In genomic region chr1:172095831-172096230, GRCh38 we compare ENCODE assay signal across 9 cellular contexts.
"Had no signal": no experiment of that assay in that cellular context is flagged by ENCODE, and none has a peak within 500 bp of the region (broad histone marks: within the 10 kb centered on the region; RNA-seq: fewer than 3 reads in every experiment).

No MANE protein-coding gene starts in this region.

- H3K9me3 ChIP-seq: HAP-1 had no signal

- ATAC-seq: HCT116, K562 had no signal

- H3K27ac Mint-ChIP-seq: HFFc6 had no signal

- H3K27ac ChIP-seq: GM23248, HL-60 had no signal

- H3K4me1 ChIP-seq: HAP-1 had no signal

- H2AFZ ChIP-seq: GM23248 had no signal

- H3K4me3 ChIP-seq: GM23248, HAP-1, K562 had no signal

- H3K4me3 Mint-ChIP-seq: HFFc6 had no signal

- DNase-seq: GM23248, GOT3, H7, HFFc6, IMR-90 had no signal

- H3K9ac ChIP-seq: GM23248 had no signal

- H3K9me3 Mint-ChIP-seq: HFFc6 had no signal

- H3K36me3 ChIP-seq: HAP-1 had no signal
